12 cellular contexts compared by ENCODE assay signal in genomic region chrX:141002568-141002967, GRCh38. TPM values are rescaled to one million over a fixed set of nuclear protein-coding genes. Genes with fewer than 3 reads are reported as not detected.
DNase-seq lines count a peak whose midpoint lies in the region; FAIRE-seq and TF ChIP-seq lines count a peak whose summit lies in the region.
"Not testable (repeated sequence)": the region's sequence is repeated elsewhere in the genome, so short reads cannot be mapped to it uniquely, and the experiment has no call there.
"Had no signal": no experiment of that assay in that cellular context is flagged by ENCODE, and none has a peak within 500 bp of the region (broad histone marks: within the 10 kb centered on the region; RNA-seq: fewer than 3 reads in every experiment).

SPANXB1 (plus strand) TSS chrX:141002594; CDS start chrX:141002694, 100 bp downstream.

- H3K4me3 ChIP-seq in mesendoderm (ENCODE audit: low read length) = not testable (repeated sequence)

- not testable (repeated sequence) for H3K56ac ChIP-seq in mesendoderm (ENCODE audit: low read length)

- H2BK120ac ChIP-seq in mesendoderm (ENCODE audit: low read depth, low read length) = not testable (repeated sequence)

- H3K23ac ChIP-seq in mesendoderm (ENCODE audit: low read length) = not testable (repeated sequence)

- DNase-seq in AG08396 (ENCODE audit: low spot score) = peak; percentile 5
- DNase-seq in GM10266 (ENCODE audit: extremely low spot score) = peak; percentile 5
- peak; percentile 2 for DNase-seq in NAMALWA (ENCODE audit: low spot score)
- DNase-seq in astrocyte of the hippocampus (ENCODE audit: low read depth, low spot score) = peak; percentile 5
- DNase-seq in iPS-NIHi7 (ENCODE audit: extremely low spot score) = peak; percentile 21
- DNase-seq in mesendoderm = peak; percentile 10
- peak; percentile 75 for DNase-seq in posterior vena cava (ENCODE audit: low spot score)
- DNase-seq in urothelium cell line (ENCODE audit: low spot score) = peak; percentile 12

- H3K36me3 ChIP-seq in mesendoderm (ENCODE audit: control insufficient read depth, insufficient read depth, low read length) = not testable (repeated sequence)

- H2AK5ac ChIP-seq in mesendoderm (ENCODE audit: low read length) = not testable (repeated sequence)

- not testable (repeated sequence) for FAIRE-seq in urothelium cell line (lab: Jason Lieb, UNC)

- not testable (repeated sequence) for H3K4me1 ChIP-seq in mesendoderm (ENCODE audit: control insufficient read depth, low read depth, low read length)

- not testable (repeated sequence) for H3K79me2 ChIP-seq in mesendoderm (ENCODE audit: control insufficient read depth, insufficient read depth, low read length)

- H3K79me1 ChIP-seq in mesendoderm (ENCODE audit: low read length) = not testable (repeated sequence)

- H3K4ac ChIP-seq in mesendoderm (ENCODE audit: low read depth, low read length) = not testable (repeated sequence)

- H3K27me3 ChIP-seq in mesendoderm (ENCODE audit: insufficient read depth, low read length, poor library complexity) = not testable (repeated sequence)

- not testable (repeated sequence) for H4K8ac ChIP-seq in mesendoderm (ENCODE audit: low read depth, low read length)

- H4K5ac ChIP-seq in mesendoderm (ENCODE audit: low read length) = not testable (repeated sequence)

- not testable (repeated sequence) for TF ChIP-seq CTCF in GM10266 (IDR thresholded peaks at IDR 0.05; ENCODE audit: control insufficient read depth, insufficient read depth, low read depth, missing control alignments)

- H3K18ac ChIP-seq in mesendoderm (ENCODE audit: low read length) = not testable (repeated sequence)

- H3K27ac ChIP-seq in mesendoderm (ENCODE audit: low read depth, low read length) = not testable (repeated sequence)

- intact Hi-C loops in posterior vena cava (cut with DNase I) = not testable (repeated sequence)

- H3K9ac ChIP-seq in mesendoderm (ENCODE audit: low read length) = not testable (repeated sequence)

- not testable (repeated sequence) for H2BK5ac ChIP-seq in mesendoderm (ENCODE audit: low read length)

- H3K4me2 ChIP-seq in mesendoderm (ENCODE audit: low read length) = not testable (repeated sequence)

- no CpG with 5 or more reads among the region's 13 CpGs for WGBS in mesendoderm (ENCODE audit: extremely low coverage, insufficient coverage, low lambda C conversion rate)

- H2BK15ac ChIP-seq in mesendoderm (replicated peaks; ENCODE audit: low read depth) = not testable (repeated sequence)

RNA-seq across cellular contexts. Expression of gene SPANXB1, which starts in this region (rescaled TPM):
- polyA plus RNA-seq in mesendoderm (2013, experiment 1 of 2) = 0.84 TPM
- polyA plus RNA-seq in mesendoderm (2013, experiment 2 of 2) = 1.1 TPM
- not detected for total RNA-seq in posterior vena cava
- total RNA-seq: CD4-positive, CD25-positive, alpha-beta regulatory T cell; CD8-positive, alpha-beta memory T cell; GM23248; HT-29 had no signal
- polyA plus RNA-seq: CD4-positive, CD25-positive, alpha-beta regulatory T cell; CD8-positive, alpha-beta memory T cell; GM23248 had no signal

Comparison
In these comparisons a context has a peak if more than half of its experiments do, and no peak if none do; other contexts are left out.
1. Peak in DNase-seq in posterior vena cava; RNA of the gene not detected or under 1 TPM.
2. DNase-seq: peak in every context shown above with its lines; median percentile 75 in posterior vena cava; 21 in iPS-NIHi7; 12 in urothelium cell line; 10 in mesendoderm; 5 in AG08396; 5 in GM10266; 5 in astrocyte of the hippocampus; 2 in NAMALWA.